In the genomic region with DNA sequence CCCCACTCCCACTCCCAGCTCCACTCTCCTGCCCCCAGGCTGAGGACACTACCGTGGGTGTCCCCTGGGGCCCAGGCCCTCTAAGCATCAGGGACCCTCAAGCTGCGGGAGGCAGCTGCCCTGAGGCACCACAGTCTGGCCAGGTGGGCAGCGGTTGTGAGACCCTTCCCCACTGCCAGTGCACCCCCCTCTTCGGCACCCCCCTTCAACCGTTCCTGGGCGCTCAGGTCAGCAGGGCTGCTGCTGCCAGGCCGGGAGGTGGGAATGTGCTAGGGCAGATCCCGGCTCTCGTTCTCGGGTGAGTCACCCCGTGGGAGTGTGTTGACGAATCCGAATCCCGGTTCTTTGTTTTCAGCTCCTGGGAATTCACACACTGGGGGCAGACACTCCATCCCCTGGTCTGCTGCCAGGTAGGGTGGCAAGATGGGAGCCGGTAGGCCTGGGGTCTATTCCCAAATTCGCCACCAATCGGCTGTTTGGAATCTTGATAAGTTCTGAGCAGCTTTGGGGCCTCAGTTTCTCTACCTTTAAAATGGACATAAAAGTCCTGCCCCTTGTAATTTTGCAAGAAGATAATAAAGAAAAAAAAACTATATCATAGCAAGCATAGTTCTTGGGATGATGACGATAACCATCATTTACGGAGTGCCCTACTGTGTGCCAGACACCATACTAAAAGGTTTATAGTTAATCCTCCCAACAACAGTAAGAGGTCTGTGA, we compare ENCODE assay signal across 12 cellular contexts. TPM values are rescaled to one million over a fixed set of nuclear protein-coding genes. Genes with fewer than 3 reads are reported as not detected.
DNase-seq lines count a peak whose midpoint lies in the region; ATAC-seq, FAIRE-seq and TF ChIP-seq lines count a peak whose summit lies in the region.
"Had no signal": no experiment of that assay in that cellular context is flagged by ENCODE, and none has a peak within 500 bp of the region (broad histone marks: within the 10 kb centered on the region; RNA-seq: fewer than 3 reads in every experiment).

No MANE protein-coding gene starts in this region.

- H3K4me3 Mint-ChIP-seq in activated CD4-positive, alpha-beta T cell treated with anti-CD3 and anti-CD28 coated beads, Interleukin-2, amount 10 ng/mL, durations not matched to agents 7 days and 5 days, result no peak overlapping the region
- H3K4me3 Mint-ChIP-seq: activated naive CD8-positive, alpha-beta T cell treated with anti-CD3 and anti-CD28 coated beads, Interleukin-2, amount 10 ng/mL, durations not matched to agents 7 days and 5 days; CD4-positive, alpha-beta T cell had no signal

- dilution Hi-C loops in IMR-90 (cut with HindIII; ENCODE audit: low sequenced_read_pairs, unreplicated experiment), result no loop called here

- H2AK9ac ChIP-seq in IMR-90 (replicated peaks; ENCODE audit: low read depth, low read length, poor library complexity), result peak overlapping the region; percentile 86

- H3K27ac ChIP-seq in IMR-90 (ENCODE audit: insufficient read depth, low read length), result no peak overlapping the region
- H3K27ac ChIP-seq: PC-9 had no signal

- H3K4ac ChIP-seq in IMR-90 (ENCODE audit: low read depth, low read length), result no peak overlapping the region

- WGBS in IMR-90 (ENCODE audit: extremely low coverage in 2 of 2, insufficient read length in 1 of 2), 2 experiments, result 8% methylated on average over 8 of the region's 19 CpGs; no CpG with 5 or more reads in 1 of the 2 experiments

- DNase-seq in BE2C (peak; percentile 13), IMR-90 (peak; percentile 77), bronchial epithelial cell (ENCODE audit: low read depth) (peak; percentile 96), lung microvascular endothelial cell (ENCODE audit: low read depth in 2 of 2) (peak; percentile 28 to 45), NCI-H2107 treated with DMSO at 0.1 percent for 48 hours (lab: John Stamatoyannopoulos, UW; ENCODE audit: unreplicated experiment) (no peak)
- DNase-seq in activated CD4-positive, alpha-beta T cell treated with anti-CD3 and anti-CD28 coated beads, Interleukin-2, amount 10 ng/mL, durations not matched to agents 7 days and 5 days, result no peak
- no peak for DNase-seq in activated CD8-positive, alpha-beta memory T cell treated with anti-CD3 and anti-CD28 coated beads for 24 hours
- DNase-seq: activated CD4-positive, alpha-beta T cell treated with anti-CD3 and anti-CD28 coated beads for 4 hours; activated naive CD8-positive, alpha-beta T cell treated with anti-CD3 and anti-CD28 coated beads, Interleukin-2, amount 10 ng/mL, durations not matched to agents 7 days and 5 days; CD4-positive, alpha-beta T cell had no signal

- CTCF ChIA-PET in IMR-90 (lab: Yijun Ruan, JAX), result no interaction called here
- CTCF ChIA-PET in activated CD4-positive, alpha-beta T cell treated with anti-CD3 and anti-CD28 coated beads, Interleukin-2, amount 10 ng/mL, durations not matched to agents 7 days and 5 days (lab: Charles Lee), result interaction anchor here (0.7 kb wide), 2 partner anchors 14 to 61 kb away, joined by 3 to 6 read pairs; no protein-coding TSS in a partner anchor

- H3K4me3 ChIP-seq in BE2C (ENCODE audit: low read depth, low read length) (no peak overlapping the region), IMR-90 (ENCODE audit: insufficient read depth, low read depth, low read length) (no peak overlapping the region), bronchial epithelial cell (ENCODE audit: low read depth, low read length) (peak overlapping the region; percentile 16)
- H3K4me3 ChIP-seq: PC-9 had no signal

- peak overlapping the region; percentile 36 for H2BK5ac ChIP-seq in IMR-90 (ENCODE audit: low read depth, low read length, poor library complexity, severe bottlenecking)

- H4K5ac ChIP-seq in IMR-90 (ENCODE audit: low read depth, low read length), result no peak overlapping the region

- H3K9me3 Mint-ChIP-seq in activated CD4-positive, alpha-beta T cell treated with anti-CD3 and anti-CD28 coated beads, Interleukin-2, amount 10 ng/mL, durations not matched to agents 7 days and 5 days, result no peaks in the 10 kb centered on the region
- H3K9me3 Mint-ChIP-seq: activated naive CD8-positive, alpha-beta T cell treated with anti-CD3 and anti-CD28 coated beads, Interleukin-2, amount 10 ng/mL, durations not matched to agents 7 days and 5 days; CD4-positive, alpha-beta T cell had no signal

- no peaks in the 10 kb centered on the region for H3K36me3 ChIP-seq in BE2C
- no peaks in the 10 kb centered on the region for H3K36me3 ChIP-seq in IMR-90 (ENCODE audit: control insufficient read depth, insufficient read depth, low read length)
- H3K36me3 ChIP-seq in bronchial epithelial cell (ENCODE audit: control insufficient read depth, insufficient read depth, low read length), result no peaks in the 10 kb centered on the region

- peak overlapping the region; percentile 78 for H2AFZ ChIP-seq in IMR-90 (replicated peaks; ENCODE audit: low read length, poor library complexity)
- H2AFZ ChIP-seq: PC-9 had no signal

- intact Hi-C loops in IMR-90 (cut with micrococcal nuclease), result no loop called here

- H3K4me2 ChIP-seq in IMR-90 (ENCODE audit: low read depth, low read length), result no peak overlapping the region
- H3K4me2 ChIP-seq: PC-9 had no signal

- H3K9me1 ChIP-seq in IMR-90 (ENCODE audit: insufficient read depth, low read length), result no peaks in the 10 kb centered on the region

- no peak overlapping the region; the same call in 1 of the 2 replicates for H2BK120ac ChIP-seq in IMR-90 (ENCODE audit: low read depth, low read length)

- H4K20me1 ChIP-seq in IMR-90 (ENCODE audit: insufficient read depth, low read length), result no peaks in the 10 kb centered on the region

- POLR2A ChIA-PET in IMR-90 (lab: Charles Lee; ENCODE audit: unreplicated experiment), result no interaction called here
- POLR2A ChIA-PET in activated CD4-positive, alpha-beta T cell treated with anti-CD3 and anti-CD28 coated beads, Interleukin-2, amount 10 ng/mL, durations not matched to agents 7 days and 5 days (lab: Charles Lee), result no interaction called here

- H4K91ac ChIP-seq in IMR-90 (ENCODE audit: insufficient read depth, low read depth, low read length), result no peak overlapping the region

- H3K18ac ChIP-seq in IMR-90 (ENCODE audit: low read depth, low read length), result no peak overlapping the region

- H3K27me3 Mint-ChIP-seq in activated CD4-positive, alpha-beta T cell treated with anti-CD3 and anti-CD28 coated beads, Interleukin-2, amount 10 ng/mL, durations not matched to agents 7 days and 5 days, result peaks cover 1% of the 10 kb centered on the region

- no peak for TF ChIP-seq POLR2A in IMR-90 (IDR thresholded peaks at IDR 0.05; ENCODE audit: low read depth, low read length)

- 0 out of 4 replicates have a peak overlapping the region, but pooled peaks of 1 of the 2 experiments have one; percentile 16 for H4K8ac ChIP-seq in IMR-90 (ENCODE audit: low read depth in 2 of 2, low read length in 2 of 2)

- no peaks in the 10 kb centered on the region for H3K36me3 Mint-ChIP-seq in activated CD4-positive, alpha-beta T cell treated with anti-CD3 and anti-CD28 coated beads, Interleukin-2, amount 10 ng/mL, durations not matched to agents 7 days and 5 days (ENCODE audit: low read depth)
- H3K36me3 Mint-ChIP-seq: activated naive CD8-positive, alpha-beta T cell treated with anti-CD3 and anti-CD28 coated beads, Interleukin-2, amount 10 ng/mL, durations not matched to agents 7 days and 5 days had no signal

- H3K27me3 ChIP-seq in BE2C (no peaks in the 10 kb centered on the region), IMR-90 (ENCODE audit: control insufficient read depth, insufficient read depth, low read length) (peaks cover 42% of the 10 kb centered on the region), bronchial epithelial cell (ENCODE audit: control insufficient read depth, insufficient read depth, low read length) (no peaks in the 10 kb centered on the region)

- ATAC-seq in IMR-90 (ENCODE audit: low read depth) (peak; percentile 88), GM18517 (IDR thresholded peaks at IDR 0.05; ENCODE audit: unreplicated experiment) (no peak)

- in situ Hi-C loops in IMR-90 (cut with MboI; ENCODE audit: low sequenced_read_pairs), result no loop called here

- no peak overlapping the region for H3K56ac ChIP-seq in IMR-90 (ENCODE audit: extremely low read depth, insufficient read depth, low read length)

- H2BK15ac ChIP-seq in IMR-90 (ENCODE audit: low read depth, low read length), result no peak overlapping the region

- H2BK20ac ChIP-seq in IMR-90 (ENCODE audit: low read depth, low read length), result no peak overlapping the region

- H2AK5ac ChIP-seq in IMR-90 (ENCODE audit: low read depth, low read length), result no peak overlapping the region

- no peak overlapping the region for H3K9ac ChIP-seq in IMR-90 (ENCODE audit: low read depth, low read length)

- no peaks in the 10 kb centered on the region for H3K79me1 ChIP-seq in IMR-90 (ENCODE audit: low read depth in 1 of 2, low read length in 2 of 2)

- H3K4me1 Mint-ChIP-seq in activated CD4-positive, alpha-beta T cell treated with anti-CD3 and anti-CD28 coated beads, Interleukin-2, amount 10 ng/mL, durations not matched to agents 7 days and 5 days, result no peaks in the 10 kb centered on the region
- H3K4me1 Mint-ChIP-seq: activated naive CD8-positive, alpha-beta T cell treated with anti-CD3 and anti-CD28 coated beads, Interleukin-2, amount 10 ng/mL, durations not matched to agents 7 days and 5 days had no signal

- H3K9me3 ChIP-seq in BE2C, result no peaks in the 10 kb centered on the region
- no peaks in the 10 kb centered on the region for H3K9me3 ChIP-seq in IMR-90 (ENCODE audit: control insufficient read depth, insufficient read depth, low read length)

- no TSS peak for BruUV-seq in IMR-90 (replicated peaks; lab: Mats Ljungman, UMichigan)

- H3K4me1 ChIP-seq in BE2C, result no peaks in the 10 kb centered on the region
- H3K4me1 ChIP-seq in IMR-90 (ENCODE audit: control insufficient read depth, insufficient read depth, low read length), result peaks cover 4% of the 10 kb centered on the region

- no peak overlapping the region for H3K23ac ChIP-seq in IMR-90 (ENCODE audit: low read depth, low read length)

- H3K27ac Mint-ChIP-seq in activated CD4-positive, alpha-beta T cell treated with anti-CD3 and anti-CD28 coated beads, Interleukin-2, amount 10 ng/mL, durations not matched to agents 7 days and 5 days, result no peak overlapping the region
- H3K27ac Mint-ChIP-seq: activated naive CD8-positive, alpha-beta T cell treated with anti-CD3 and anti-CD28 coated beads, Interleukin-2, amount 10 ng/mL, durations not matched to agents 7 days and 5 days; CD4-positive, alpha-beta T cell had no signal

- TF ChIP-seq RAD21 in IMR-90 (IDR thresholded peaks at IDR 0.05; ENCODE audit: low read length), result no peak

- no peak for FAIRE-seq in bronchial epithelial cell (lab: Jason Lieb, UNC)

- H3K14ac ChIP-seq in IMR-90 (replicated peaks; ENCODE audit: low read depth, low read length), result no peak overlapping the region

- TF ChIP-seq CTCF in BE2C (IDR thresholded peaks at IDR 0.05; ENCODE audit: low read depth, low read length) (no peak), IMR-90 (conservative IDR thresholded peaks at IDR 0.05; ENCODE audit: low read depth, low read length) (no peak), bronchial epithelial cell (IDR thresholded peaks at IDR 0.05; ENCODE audit: insufficient read depth, low read length, severe bottlenecking) (no peak)

RNA-seq across cellular contexts. Expression of gene CASZ1, which starts 28.5 kb away (rescaled TPM):
- 12.2 TPM for polyA plus RNA-seq in BE2C (2012; ENCODE audit: insufficient read depth, insufficient read length, low read depth)
- total RNA-seq in IMR-90 (2012; rRNA removed) (under 0.01 and 0.18 TPM in 2 replicates), bronchial epithelial cell (9.2 and 12.7 TPM in 2 replicates), lung microvascular endothelial cell (0.99 and 1.1 TPM in 2 replicates)
- 0.23 and 0.24 TPM in 2 replicates for polyA plus RNA-seq in IMR-90 (2012; rRNA removed)
- polyA plus RNA-seq in IMR-90 (2012; cell fraction: cytosol; rRNA removed), result 0.30 and 0.44 TPM in 2 replicates
- 0.78 and 0.86 TPM in 2 replicates for polyA plus RNA-seq in IMR-90 (2012; cell fraction: nucleus; rRNA removed; ENCODE audit: low replicate concordance)
- total RNA-seq in activated CD4-positive, alpha-beta T cell treated with anti-CD3 and anti-CD28 coated beads, Interleukin-2, amount 10 ng/mL, durations not matched to agents 7 days and 5 days, result 1 to 10 TPM; 7.6 to 9.8 TPM

Comparison
In these comparisons a context has a peak if more than half of its experiments do, and no peak if none do; other contexts are left out.
1. DNase-seq: peak in BE2C (single experiment), IMR-90 (single experiment), bronchial epithelial cell (single experiment) and lung microvascular endothelial cell (2 of 2); none in NCI-H2107 treated with DMSO at 0.1 percent for 48 hours (single experiment), activated CD4-positive, alpha-beta T cell treated with anti-CD3 and anti-CD28 coated beads, Interleukin-2, amount 10 ng/mL, durations not matched to agents 7 days and 5 days (single experiment) and activated CD8-positive, alpha-beta memory T cell treated with anti-CD3 and anti-CD28 coated beads for 24 hours (single experiment).